ENCODE assay signal across 32 cellular contexts in genomic region chr6:112195166-112195565, GRCh38. TPM values are rescaled to one million over a fixed set of nuclear protein-coding genes. Genes with fewer than 3 reads are reported as not detected.
"Had no signal": no experiment of that assay in that cellular context is flagged by ENCODE, and none has a peak within 500 bp of the region (broad histone marks: within the 10 kb centered on the region; RNA-seq: fewer than 3 reads in every experiment).

No MANE protein-coding gene starts in this region.

- H3K9me3 ChIP-seq: ascending aorta, breast epithelium, esophagus squamous epithelium had no signal

- H3K4me1 ChIP-seq: breast epithelium had no signal

- H3K27me3 ChIP-seq: ascending aorta, breast epithelium, cardiac muscle cell, dorsolateral prefrontal cortex, esophagus squamous epithelium had no signal

- DNase-seq: activated CD4-positive, alpha-beta memory T cell treated with anti-CD3 and anti-CD28 coated beads for 36 hours; activated CD4-positive, alpha-beta T cell treated with anti-CD3 and anti-CD28 coated beads for 36 hours; activated CD4-positive, alpha-beta T cell treated with anti-CD3 and anti-CD28 coated beads, Interleukin-2, amount 10 ng/mL, durations not matched to agents 24 days and 14 days; activated CD4-positive, CD25-positive, alpha-beta regulatory T cell; activated CD4-positive, CD25-positive, alpha-beta regulatory T cell treated with anti-CD3 and anti-CD28 coated beads, Interleukin-2, amount 50 U/mL, for 72 hours; activated CD8-positive, alpha-beta memory T cell treated with anti-CD3 and anti-CD28 coated beads, Interleukin-2, amount 10 ng/mL, durations not matched to agents 7 days and 5 days; activated CD8-positive, alpha-beta memory T cell treated with anti-CD3 and anti-CD28 coated beads, Interleukin-2, amount 50 U/mL, for 4 hours; activated CD8-positive, alpha-beta T cell treated with anti-CD3 and anti-CD28 coated beads, Interleukin-2, amount 10 ng/mL, durations not matched to agents 7 days and 5 days; activated effector memory CD4-positive, alpha-beta T cell treated with anti-CD3 and anti-CD28 coated beads, Interleukin-2, amount 50 U/mL, for 16 hours; activated naive CD4-positive, alpha-beta T cell; activated naive CD4-positive, alpha-beta T cell treated with anti-CD3 and anti-CD28 coated beads, Interleukin-2, amount 10 ng/mL, durations not matched to agents 7 days and 5 days; activated naive CD8-positive, alpha-beta T cell treated with anti-CD3 and anti-CD28 coated beads, Interleukin-2, amount 10 ng/mL, durations not matched to agents 7 days and 5 days; activated T-cell treated with anti-CD3 and anti-CD28 coated beads, Interleukin-2, amount 50 U/mL, for 1 hour; activated T-cell treated with anti-CD3 and anti-CD28 coated beads, Interleukin-2, amount 50 U/mL, for 48 hours; central memory CD4-positive, alpha-beta T cell; cerebellar nuclear complex; dorsolateral prefrontal cortex; effector memory CD4-positive, alpha-beta T cell; endodermal cell; erythroblast; esophagus squamous epithelium; foreskin melanocyte; T-helper 2 cell had no signal

- H3K4me3 ChIP-seq: ascending aorta, breast epithelium, cardiac muscle cell, coronary artery, dorsolateral prefrontal cortex, esophagus squamous epithelium had no signal

- H3K27ac ChIP-seq: breast epithelium, cardiac muscle cell, coronary artery had no signal

- H3K36me3 ChIP-seq: ascending aorta, breast epithelium, esophagus squamous epithelium had no signal

RNA-seq across cellular contexts. Expression of gene LAMA4, which starts 59.2 kb away (rescaled TPM):
- total RNA-seq: activated CD4-positive, alpha-beta memory T cell treated with anti-CD3 and anti-CD28 coated beads for 36 hours; activated CD4-positive, alpha-beta T cell treated with anti-CD3 and anti-CD28 coated beads, Interleukin-2, amount 10 ng/mL, durations not matched to agents 24 days and 14 days; activated CD8-positive, alpha-beta memory T cell treated with anti-CD3 and anti-CD28 coated beads for 36 hours; activated CD8-positive, alpha-beta memory T cell treated with anti-CD3 and anti-CD28 coated beads, Interleukin-2, amount 10 ng/mL, durations not matched to agents 7 days and 5 days; activated CD8-positive, alpha-beta T cell treated with anti-CD3 and anti-CD28 coated beads, Interleukin-2, amount 10 ng/mL, durations not matched to agents 7 days and 5 days; activated naive CD4-positive, alpha-beta T cell treated with anti-CD3 and anti-CD28 coated beads, Interleukin-2, amount 50 U/mL, for 72 hours; activated naive CD8-positive, alpha-beta T cell treated with anti-CD3 and anti-CD28 coated beads, Interleukin-2, amount 10 ng/mL, durations not matched to agents 7 days and 5 days; activated T-helper 1 cell treated with anti-CD3 and anti-CD28 coated beads, Interleukin-12 subunit alpha, Interleukin-12 subunit beta, Interleukin-2, Interleukin-4 antibody, amounts not matched to agents 30 ng/mL and 10 ng/mL and 1 ng/mL, durations not matched to agents 14 hours and 24 hours and 36 hours; activated T-helper 2 cell treated with anti-CD3 and anti-CD28 coated beads, Interferon-gamma antibody, Interleukin-2, Interleukin-4, amounts not matched to agents 10 μg/mL and 5 μg/mL and 100 μg/mL, durations not matched to agents 14 hours and 24 hours and 36 hours; T-helper 1 cell treated with Interleukin-12 subunit alpha and Interleukin-12 subunit beta and Interleukin-4 antibody, amounts not matched to agents 30 ng/mL and 1 ng/mL, for 36 hours had no signal
